In the genomic region with DNA sequence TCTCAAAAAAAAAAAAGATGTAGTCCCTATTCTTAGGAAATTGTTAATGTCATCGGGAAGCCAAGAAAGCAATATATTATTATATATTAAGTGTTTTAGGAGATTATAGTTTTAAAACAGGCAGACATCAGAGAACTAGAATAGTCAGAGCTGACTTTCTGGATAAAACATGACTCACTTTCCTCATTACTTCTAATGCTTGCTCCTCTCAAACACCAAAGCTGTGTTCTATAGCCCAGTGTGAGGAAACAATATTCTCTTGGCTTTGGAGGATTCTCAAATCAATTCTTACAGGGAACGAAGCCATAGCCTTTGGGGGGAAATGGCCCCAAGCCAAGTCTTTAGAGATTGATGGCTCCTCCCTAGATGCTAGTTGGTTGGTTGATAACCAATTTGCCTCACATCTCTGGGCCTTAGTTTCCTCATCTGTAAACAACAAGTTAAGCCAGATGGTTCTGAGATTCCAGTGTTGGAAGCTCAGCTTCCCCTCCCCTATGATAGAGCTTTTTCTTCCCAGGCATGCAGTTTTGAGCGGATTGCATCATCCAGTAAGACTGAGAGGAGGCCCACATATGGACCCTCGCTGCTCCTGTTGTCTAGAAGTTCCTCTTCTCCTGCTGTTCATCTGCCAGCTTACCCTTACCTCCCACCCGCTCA, we compare ENCODE assay signal across 8 cellular contexts. TPM values are rescaled to one million over a fixed set of nuclear protein-coding genes. Genes with fewer than 3 reads are reported as not detected.
DNase-seq lines count a peak whose midpoint lies in the region; ATAC-seq and TF ChIP-seq lines count a peak whose summit lies in the region.
"Had no signal": no experiment of that assay in that cellular context is flagged by ENCODE, and none has a peak within 500 bp of the region (broad histone marks: within the 10 kb centered on the region; RNA-seq: fewer than 3 reads in every experiment).

No MANE protein-coding gene starts in this region.

- TF ChIP-seq EP300 in Ishikawa (IDR thresholded peaks at IDR 0.05; ENCODE audit: borderline replicate concordance) (no peak), suprapubic skin (IDR thresholded peaks at IDR 0.05) (no peak)

- TF ChIP-seq CTCF in glutamatergic neuron (IDR thresholded peaks at IDR 0.05; ENCODE audit: partially characterized antibody, unreplicated experiment) = no peak
- TF ChIP-seq CTCF in suprapubic skin (IDR thresholded peaks at IDR 0.05) = no peak
- TF ChIP-seq CTCF in GM13976 (IDR thresholded peaks at IDR 0.05; ENCODE audit: borderline replicate concordance, control extremely low read depth, extremely low read depth, insufficient read depth, missing control alignments) = no peak

- no peaks in the 10 kb centered on the region for H3K9me3 ChIP-seq in suprapubic skin

- in situ Hi-C loops in GM13976 (cut with MboI; ENCODE audit: low sequenced_read_pairs, unreplicated experiment) = no loop called here

- no peak for TF ChIP-seq RAD21 in Ishikawa (IDR thresholded peaks at IDR 0.05; ENCODE audit: low read depth)

- no peak for DNase-seq in activated CD8-positive, alpha-beta T cell treated with anti-CD3 and anti-CD28 coated beads, Interleukin-2, amount 10 ng/mL, durations not matched to agents 7 days and 5 days
- DNase-seq in glutamatergic neuron (no peak), suprapubic skin (ENCODE audit: low spot score in 2 of 2) (no peak), GM13976 (ENCODE audit: low spot score) (no peak), NCI-H1105 treated with DMSO at 0.1 percent for 48 hours (lab: John Stamatoyannopoulos, UW) (no peak)
- no peak for DNase-seq in activated CD4-positive, alpha-beta T cell treated with anti-CD3 and anti-CD28 coated beads for 4 hours
- DNase-seq: naive B cell had no signal

- TF ChIP-seq POLR2A in suprapubic skin (IDR thresholded peaks at IDR 0.05) = no peak

- no peaks in the 10 kb centered on the region for H3K27me3 Mint-ChIP-seq in activated CD8-positive, alpha-beta T cell treated with anti-CD3 and anti-CD28 coated beads, Interleukin-2, amount 10 ng/mL, durations not matched to agents 7 days and 5 days (ENCODE audit: low read depth)
- H3K27me3 Mint-ChIP-seq in glutamatergic neuron (ENCODE audit: unreplicated experiment) = no peaks in the 10 kb centered on the region
- H3K27me3 Mint-ChIP-seq: naive B cell had no signal

- H3K27me3 ChIP-seq in suprapubic skin = no peaks in the 10 kb centered on the region

- CTCF ChIA-PET in activated CD8-positive, alpha-beta T cell treated with anti-CD3 and anti-CD28 coated beads, Interleukin-2, amount 10 ng/mL, durations not matched to agents 7 days and 5 days (lab: Charles Lee) = interaction anchor here (1.6 kb wide), 1 partner anchor 51 kb away, joined by 4 read pairs; no protein-coding TSS in a partner anchor

- no peak overlapping the region for H3K4me3 ChIP-seq in suprapubic skin

- peak overlapping the region; percentile 21 for H3K27ac Mint-ChIP-seq in activated CD8-positive, alpha-beta T cell treated with anti-CD3 and anti-CD28 coated beads, Interleukin-2, amount 10 ng/mL, durations not matched to agents 7 days and 5 days
- peak overlapping the region; percentile 88 for H3K27ac Mint-ChIP-seq in glutamatergic neuron (ENCODE audit: unreplicated experiment)

- no peak overlapping the region for H3K4me3 Mint-ChIP-seq in activated CD8-positive, alpha-beta T cell treated with anti-CD3 and anti-CD28 coated beads, Interleukin-2, amount 10 ng/mL, durations not matched to agents 7 days and 5 days
- peak overlapping the region; percentile 63 for H3K4me3 Mint-ChIP-seq in glutamatergic neuron (ENCODE audit: unreplicated experiment)

- peaks cover 15% of the 10 kb centered on the region for H3K4me1 Mint-ChIP-seq in activated CD8-positive, alpha-beta T cell treated with anti-CD3 and anti-CD28 coated beads, Interleukin-2, amount 10 ng/mL, durations not matched to agents 7 days and 5 days (ENCODE audit: low read depth)
- peaks cover 7% of the 10 kb centered on the region for H3K4me1 Mint-ChIP-seq in glutamatergic neuron (ENCODE audit: low read depth, unreplicated experiment)

- no peak for ATAC-seq in activated CD8-positive, alpha-beta T cell treated with anti-CD3 and anti-CD28 coated beads, Interleukin-2, amount 10 ng/mL, durations not matched to agents 7 days and 5 days

- POLR2A ChIA-PET in activated CD8-positive, alpha-beta T cell treated with anti-CD3 and anti-CD28 coated beads, Interleukin-2, amount 10 ng/mL, durations not matched to agents 7 days and 5 days (lab: Charles Lee) = interaction anchor here (0.6 kb wide), 2 partner anchors 156 to 989 kb away, joined by 3 read pairs; no protein-coding TSS in a partner anchor

- WGBS in suprapubic skin = 51% methylated on average over 5 of the region's 5 CpGs

- H3K27ac ChIP-seq in suprapubic skin = peak overlapping the region; percentile 38

- H3K4me1 ChIP-seq in suprapubic skin = peaks cover 30% of the 10 kb centered on the region

- peaks cover 28% of the 10 kb centered on the region for H3K36me3 ChIP-seq in suprapubic skin

- no peaks in the 10 kb centered on the region for H3K9me3 Mint-ChIP-seq in activated CD8-positive, alpha-beta T cell treated with anti-CD3 and anti-CD28 coated beads, Interleukin-2, amount 10 ng/mL, durations not matched to agents 7 days and 5 days (ENCODE audit: insufficient read depth)
- H3K9me3 Mint-ChIP-seq in glutamatergic neuron (ENCODE audit: unreplicated experiment) = no peaks in the 10 kb centered on the region
- H3K9me3 Mint-ChIP-seq: naive B cell had no signal

- peaks cover 39% of the 10 kb centered on the region for H3K36me3 Mint-ChIP-seq in activated CD8-positive, alpha-beta T cell treated with anti-CD3 and anti-CD28 coated beads, Interleukin-2, amount 10 ng/mL, durations not matched to agents 7 days and 5 days (ENCODE audit: low read depth)
- peaks cover 3% of the 10 kb centered on the region for H3K36me3 Mint-ChIP-seq in glutamatergic neuron (ENCODE audit: unreplicated experiment)

TF ChIP-seq in Ishikawa, 13 proteins besides CTCF, POLR2A, EP300 and RAD21:
- TF ChIP-seq CEBPB (IDR thresholded peaks at IDR 0.05) (peak; percentile 28; the same call in 1 of the 2 replicates), TAF1 (IDR thresholded peaks at IDR 0.05; ENCODE audit: low read depth) (no peak)

RNA-seq across cellular contexts. Expression of gene NMT1, which starts 12.4 kb away (rescaled TPM):
- total RNA-seq in activated CD8-positive, alpha-beta T cell treated with anti-CD3 and anti-CD28 coated beads, Interleukin-2, amount 10 ng/mL, durations not matched to agents 7 days and 5 days = 100 to 1,000 TPM; 125 to 143 TPM
- total RNA-seq in glutamatergic neuron (ENCODE audit: unreplicated experiment) (96.5 TPM), suprapubic skin (10 to 100 TPM; 53.2 to 73.3 (median 65.9) TPM)

RNA-seq across cellular contexts. Expression of gene DCAKD, which starts 22.1 kb away (rescaled TPM):
- 10 to 100 TPM; 32.9 to 33.7 TPM for total RNA-seq in activated CD8-positive, alpha-beta T cell treated with anti-CD3 and anti-CD28 coated beads, Interleukin-2, amount 10 ng/mL, durations not matched to agents 7 days and 5 days
- total RNA-seq in glutamatergic neuron (ENCODE audit: unreplicated experiment) (39.9 TPM), suprapubic skin (10 to 100 TPM; 49.1 to 68.5 (median 60.9) TPM)

RNA-seq across cellular contexts. Expression of gene PLCD3, which starts 58.8 kb away (rescaled TPM):
- total RNA-seq in activated CD8-positive, alpha-beta T cell treated with anti-CD3 and anti-CD28 coated beads, Interleukin-2, amount 10 ng/mL, durations not matched to agents 7 days and 5 days = 1 to 10 TPM; 4.3 to 4.6 TPM
- total RNA-seq in glutamatergic neuron (ENCODE audit: unreplicated experiment) (6.2 TPM), suprapubic skin (10 to 100 TPM; 44.7 to 87.1 (median 58.3) TPM)
